ENCODE assay signal across 8 cellular contexts in genomic region chr14:89953602-89954001, GRCh38. TPM values are rescaled to one million over a fixed set of nuclear protein-coding genes. Genes with fewer than 3 reads are reported as not detected.
DNase-seq lines count a peak whose midpoint lies in the region; ATAC-seq, FAIRE-seq and TF ChIP-seq lines count a peak whose summit lies in the region.

No MANE protein-coding gene starts in this region.

- no peaks in the 10 kb centered on the region for H3K4me1 ChIP-seq in Caco-2
- peaks cover 16% of the 10 kb centered on the region for H3K4me1 ChIP-seq in KMS-11 (ENCODE audit: low read depth, poor library complexity, severe bottlenecking)
- peaks cover 4 to 7% of the 10 kb centered on the region in 2 experiments; a peak in 3 of 5 replicates for H3K4me1 ChIP-seq in K562 (replicated peaks in 1 of 2; ENCODE audit: control insufficient read depth in 2 of 2, insufficient read depth in 2 of 2, low read length in 2 of 2)
- H3K4me1 ChIP-seq in colonic mucosa: no peaks in the 10 kb centered on the region

- no peak for FAIRE-seq in K562 (lab: Jason Lieb, UNC)

- H3K4me3 Mint-ChIP-seq in Caco-2 (ENCODE audit: unreplicated experiment) (peak overlapping the region; percentile 93), natural killer cell (peak overlapping the region; percentile 99)

- H3K36me3 Mint-ChIP-seq in Caco-2 (ENCODE audit: insufficient read depth, unreplicated experiment) (peaks cover 25% of the 10 kb centered on the region), natural killer cell (no peaks in the 10 kb centered on the region)

- H3K4me3 ChIP-seq in Caco-2 (ENCODE audit: low read depth, low read length) (peak overlapping the region; percentile 74), KMS-11 (IDR thresholded peaks at IDR 0.05; ENCODE audit: insufficient read depth, low read depth, low read length) (no peak overlapping the region), K562 (peak overlapping the region; percentile 85), colonic mucosa (no peak overlapping the region)

- H3K36me3 ChIP-seq in Caco-2 (ENCODE audit: control insufficient read depth, insufficient read depth, low read length) (peaks cover 7% of the 10 kb centered on the region), KMS-11 (ENCODE audit: insufficient read depth) (no peaks in the 10 kb centered on the region), K562 (ENCODE audit: control insufficient read depth, insufficient read depth, low read length) (peaks cover 36% of the 10 kb centered on the region; the same call in 2 of the 3 replicates), colonic mucosa (no peaks in the 10 kb centered on the region)

- peak overlapping the region; percentile 89; the same call in 1 of the 2 replicates for H3K27ac ChIP-seq in KMS-11
- peak overlapping the region; percentile 88; the same call in 1 of the 3 replicates for H3K27ac ChIP-seq in K562 (ENCODE audit: extremely low read depth, low read depth, low read length)
- H3K27ac ChIP-seq in colonic mucosa: no peak overlapping the region

- POLR2A ChIA-PET in Caco-2 (lab: Charles Lee) (no interaction called here), K562 (lab: Yijun Ruan, JAX) (no interaction called here)

- H2AFZ ChIP-seq in KMS-11 (ENCODE audit: low read depth): peak overlapping the region; percentile 70; the same call in 1 of the 2 replicates
- H2AFZ ChIP-seq in K562 (ENCODE audit: low read depth, low read length): 0 out of 2 replicates have a peak overlapping the region, but pooled peaks have one; percentile 92

- H3K27me3 Mint-ChIP-seq in Caco-2 (ENCODE audit: insufficient read depth, unreplicated experiment) (no peaks in the 10 kb centered on the region), natural killer cell (ENCODE audit: low read depth in 2 of 2) (no peaks in the 10 kb centered on the region)

- H3K79me2 ChIP-seq in KMS-11 (ENCODE audit: insufficient read depth, low read depth) (peaks cover 11% of the 10 kb centered on the region), K562 (ENCODE audit: control insufficient read depth, insufficient read depth, low read length) (peaks cover 33% of the 10 kb centered on the region)

- no peak for TF ChIP-seq EP300 in K562 (IDR thresholded peaks at IDR 0.05; ENCODE audit: low read length)

- DNase-seq in Caco-2 (no peak), K562 (ENCODE audit: extremely low read depth in 1 of 4, low spot score in 3 of 4) (no peak), natural killer cell (no peak), colonic mucosa (no peak), NCI-H2227 (lab: John Stamatoyannopoulos, UW; ENCODE audit: unreplicated experiment) (no peak), islet precursor cell (no peak)

- no peaks in the 10 kb centered on the region for H3K9me1 ChIP-seq in K562 (ENCODE audit: control insufficient read depth, insufficient read depth, low read length)

- H3K9me3 Mint-ChIP-seq in Caco-2 (ENCODE audit: unreplicated experiment) (no peaks in the 10 kb centered on the region), natural killer cell (no peaks in the 10 kb centered on the region)

- H3K4me2 ChIP-seq in KMS-11 (peak overlapping the region; percentile 31), K562 (ENCODE audit: insufficient read depth, low read length) (peak overlapping the region; percentile 94)

- in situ Hi-C loops in K562 (cut with MboI): no loop called here

- TF ChIP-seq RAD21 in K562 (CRISPR knock-in tag; conservative IDR thresholded peaks at IDR 0.05 in 1 of 2, IDR thresholded peaks at IDR 0.05 in 1 of 2): no peak

- CTCF ChIA-PET in Caco-2 (lab: Charles Lee) (interaction anchor here (1.1 to 4.0 kb wide), 3 partner anchors 14 to 109 kb away, joined by 3 to 21 read pairs (median 8); partner anchors contain the start of gene KCNK13), K562 (lab: Yijun Ruan, JAX; ENCODE audit: low intra/inter-chr PET ratio) (no interaction called here)

- no peaks in the 10 kb centered on the region for H3K27me3 ChIP-seq in Caco-2 (replicated peaks; ENCODE audit: control insufficient read depth, insufficient read depth, low read length)
- H3K27me3 ChIP-seq in KMS-11 (ENCODE audit: insufficient read depth, low read depth): no peaks in the 10 kb centered on the region
- no peaks in the 10 kb centered on the region for H3K27me3 ChIP-seq in K562 (ENCODE audit: control insufficient read depth in 2 of 2, insufficient read depth in 2 of 2, low read length in 2 of 2)
- no peaks in the 10 kb centered on the region for H3K27me3 ChIP-seq in colonic mucosa

- intact Hi-C loops in Caco-2 (cut with micrococcal nuclease; ENCODE audit: unreplicated experiment) (no loop called here), K562 (cut with micrococcal nuclease) (no loop called here), natural killer cell (cut with micrococcal nuclease) (loop anchor here (1.0 to 10.0 kb wide), 5 partner anchors 303 to 1959 kb away; partner anchors contain the start of genes FOXN3, GALC, PSMC1 and RPS6KA5), colonic mucosa (cut with DNase I) (no loop called here)

- WGBS in K562 (ENCODE audit: insufficient coverage, low coverage, missing lambda C conversion rate): 8% methylated on average over 1 of the region's 1 CpG

- H4K20me1 ChIP-seq in KMS-11 (ENCODE audit: insufficient read depth) (no peaks in the 10 kb centered on the region), K562 (replicated peaks; ENCODE audit: control insufficient read depth, insufficient read depth, low read length) (no peaks in the 10 kb centered on the region)

- peak overlapping the region; percentile 97 for H3K27ac Mint-ChIP-seq in Caco-2 (ENCODE audit: unreplicated experiment)
- H3K27ac Mint-ChIP-seq in natural killer cell: peak overlapping the region; percentile 97

- TF ChIP-seq POLR2A in K562 (conservative IDR thresholded peaks at IDR 0.05): no peak

- H3K9ac ChIP-seq in KMS-11 (peak overlapping the region; percentile 49; the same call in 1 of the 2 replicates), K562 (ENCODE audit: insufficient read depth in 1 of 2, low read depth in 2 of 2, low read length in 2 of 2) (peak overlapping the region in 1 of 2 experiments; percentile 77; a peak in 2 of 4 replicates), colonic mucosa (ENCODE audit: low read depth in 2 of 2, low read length in 2 of 2) (no peak overlapping the region)

- no peaks in the 10 kb centered on the region for H3K9me3 ChIP-seq in Caco-2
- H3K9me3 ChIP-seq in K562 (replicated peaks; ENCODE audit: control insufficient read depth, insufficient read depth, low read depth, low read length): 0 out of 2 replicates have a peak, but pooled peaks cover 2% of the 10 kb centered on the region
- H3K9me3 ChIP-seq in colonic mucosa: no peaks in the 10 kb centered on the region

- TSS peak; percentile 64 for BruUV-seq in Caco-2 (replicated peaks; lab: Mats Ljungman, UMichigan)
- no TSS peak for BruUV-seq in K562 (replicated peaks; lab: Mats Ljungman, UMichigan)

- ATAC-seq in K562 (no peak), natural killer cell (no peak)
- ATAC-seq in activated CD4-positive, CD25-positive, alpha-beta regulatory T cell treated with anti-CD3 and anti-CD28 coated beads, Interleukin-2, amount 50 U/mL, for 24 hours: no peak

- H3K4me1 Mint-ChIP-seq in Caco-2 (ENCODE audit: low read depth, unreplicated experiment) (peaks cover 15% of the 10 kb centered on the region), natural killer cell (peaks cover 40 to 46% of the 10 kb centered on the region in 2 donors)

- TF ChIP-seq CTCF in Caco-2 (IDR thresholded peaks at IDR 0.05; ENCODE audit: insufficient read depth in 1 of 2, low read depth in 1 of 2, low read length in 1 of 2, severe bottlenecking in 1 of 2, unreplicated experiment in 1 of 2) (no peak), KMS-11 (conservative IDR thresholded peaks at IDR 0.05; ENCODE audit: low read depth, low read length) (no peak), K562 (IDR thresholded peaks at IDR 0.05 in 2 of 3, conservative IDR thresholded peaks at IDR 0.05 in 1 of 3; ENCODE audit: insufficient read depth in 2 of 3, low read depth in 1 of 3, low read length in 3 of 3) (no peak), natural killer cell (IDR thresholded peaks at IDR 0.05) (no peak), colonic mucosa (IDR thresholded peaks at IDR 0.05) (no peak)

RNA-seq across cellular contexts. Expression of gene EFCAB11, which starts 0.9 kb away (rescaled TPM):
- total RNA-seq in Caco-2 (2022) (33.1 and 36.2 TPM in 2 replicates), K562 (2014; rRNA removed) (5.8 and 13.4 TPM in 2 replicates), K562 (2014; rRNA removed; fragmentation: Illumina TruSeq; extraction: Trizol) (21.1 and 21.6 TPM in 2 replicates), K562 (2015; rRNA removed; fragmentation: Illumina TruSeq; extraction: Trizol) (17.4 and 18.7 TPM in 2 replicates), K562 (2021) (14.4 and 18.2 TPM in 2 replicates), natural killer cell (1 to 10 TPM; 3.9 to 5.2 (median 4.0) TPM), colonic mucosa (10 to 100 TPM; 12.1 to 14.1 TPM)
- 9.5 and 25.5 TPM in 2 replicates for total RNA-seq in K562 (2011; cell fraction: chromatin; rRNA removed; ENCODE audit: low replicate concordance)
- 5.9 and 6.2 TPM in 2 replicates for total RNA-seq in K562 (2011; cell fraction: nucleolus; rRNA removed)
- total RNA-seq in K562 (2011; cell fraction: nucleoplasm; rRNA removed): 20.0 and 42.7 TPM in 2 replicates
- polyA plus RNA-seq in K562 (2011; rRNA removed) (14.4 and 16.9 TPM in 2 replicates), K562 (2014; fragmentation: Illumina TruSeq; extraction: Trizol) (15.4 and 16.6 TPM in 2 replicates), K562 (2014; fragmentation: Nextera tagmentation; extraction: Ambion mirVana) (10 to 100 TPM; 35.8 to 37.9 TPM), K562 (2014; rRNA removed) (12.7 and 20.6 TPM in 2 replicates)
- polyA plus RNA-seq in K562 (2011; cell fraction: cytosol; rRNA removed): 1.8 and 8.4 TPM in 2 replicates
- 4.9 and 5.5 TPM in 2 replicates for polyA plus RNA-seq in K562 (2011; cell fraction: nucleus; rRNA removed)
- 16.1 and 18.6 TPM in 2 replicates for polyA plus RNA-seq in K562 (2012)
- polyA minus RNA-seq in K562 (2011; rRNA and poly(A)+ RNA removed): 10.7 and 14.7 TPM in 2 replicates
- polyA minus RNA-seq in K562 (2011; cell fraction: cytosol; rRNA and poly(A)+ RNA removed): 1.8 and 3.0 TPM in 2 replicates
- 5.7 and 9.4 TPM in 2 replicates for polyA minus RNA-seq in K562 (2011; cell fraction: nucleus; rRNA and poly(A)+ RNA removed)

RNA-seq across cellular contexts. Expression of gene TDP1, which starts 2.1 kb away (rescaled TPM):
- total RNA-seq in Caco-2 (2022) (29.0 and 29.2 TPM in 2 replicates), K562 (2014; rRNA removed) (21.4 and 26.9 TPM in 2 replicates), K562 (2014; rRNA removed; fragmentation: Illumina TruSeq; extraction: Trizol) (33.8 and 37.5 TPM in 2 replicates), K562 (2015; rRNA removed; fragmentation: Illumina TruSeq; extraction: Trizol) (32.7 and 33.9 TPM in 2 replicates), K562 (2021) (31.5 and 32.9 TPM in 2 replicates), natural killer cell (10 to 100 TPM; 41.8 to 59.6 (median 54.3) TPM), colonic mucosa (10 to 100 TPM; 20.0 to 33.3 TPM)
- 51.0 and 52.2 TPM in 2 replicates for total RNA-seq in K562 (2011; cell fraction: chromatin; rRNA removed; ENCODE audit: low replicate concordance)
- total RNA-seq in K562 (2011; cell fraction: nucleolus; rRNA removed): 29.0 and 37.0 TPM in 2 replicates
- 42.4 and 42.8 TPM in 2 replicates for total RNA-seq in K562 (2011; cell fraction: nucleoplasm; rRNA removed)
- polyA plus RNA-seq in K562 (2011; rRNA removed) (30.2 and 39.9 TPM in 2 replicates), K562 (2014; fragmentation: Illumina TruSeq; extraction: Trizol) (26.7 and 32.3 TPM in 2 replicates), K562 (2014; fragmentation: Nextera tagmentation; extraction: Ambion mirVana) (10 to 100 TPM; 29.1 to 41.6 TPM), K562 (2014; rRNA removed) (23.2 and 27.2 TPM in 2 replicates)
- polyA plus RNA-seq in K562 (2011; cell fraction: cytosol; rRNA removed): 24.4 and 26.4 TPM in 2 replicates
- polyA plus RNA-seq in K562 (2011; cell fraction: nucleus; rRNA removed): 27.7 and 29.7 TPM in 2 replicates
- polyA plus RNA-seq in K562 (2012): 19.4 and 19.7 TPM in 2 replicates
- 40.4 and 52.4 TPM in 2 replicates for polyA minus RNA-seq in K562 (2011; rRNA and poly(A)+ RNA removed)
- 14.1 and 21.1 TPM in 2 replicates for polyA minus RNA-seq in K562 (2011; cell fraction: cytosol; rRNA and poly(A)+ RNA removed)
- polyA minus RNA-seq in K562 (2011; cell fraction: nucleus; rRNA and poly(A)+ RNA removed): 23.4 and 44.0 TPM in 2 replicates

Comparison
In these comparisons a context has a peak if more than half of its experiments do, and no peak if none do; other contexts are left out.
1. H3K4me3 ChIP-seq: peak in Caco-2 (single experiment) and K562 (single experiment); none in KMS-11 (single experiment) and colonic mucosa (single experiment).